8 cellular contexts compared by ENCODE assay signal in genomic region chr3:194276768-194277546, GRCh38.
DNase-seq lines count a peak whose midpoint lies in the region; ATAC-seq, FAIRE-seq and TF ChIP-seq lines count a peak whose summit lies in the region.

No MANE protein-coding gene starts in this region.

- no peak overlapping the region for H4K91ac ChIP-seq in neuronal stem cell (ENCODE audit: low read depth, low read length, poor library complexity)

- H2BK120ac ChIP-seq in neuronal stem cell (ENCODE audit: low read depth, low read length) = no peak overlapping the region

- H2AFZ ChIP-seq in neuronal stem cell (ENCODE audit: low read length) = peak overlapping the region; percentile 47

- no peaks in the 10 kb centered on the region for H3K79me1 ChIP-seq in neuronal stem cell (ENCODE audit: low read depth, low read length)

- H3K9me3 ChIP-seq in BLaER1 = no peaks in the 10 kb centered on the region
- no peaks in the 10 kb centered on the region for H3K9me3 ChIP-seq in Panc1 (ENCODE audit: control insufficient read depth, insufficient read depth, low read depth, low read length)
- no peaks in the 10 kb centered on the region for H3K9me3 ChIP-seq in neuronal stem cell (replicated peaks in 1 of 2; ENCODE audit: control insufficient read depth in 2 of 2, insufficient read depth in 1 of 2, low read depth in 1 of 2, low read length in 2 of 2)

- POLR2A ChIA-PET in Panc1 (lab: Charles Lee) = no interaction called here

- peak overlapping the region; percentile 65 for H2BK12ac ChIP-seq in neuronal stem cell (ENCODE audit: low read length)

- H4K8ac ChIP-seq in neuronal stem cell (ENCODE audit: low read depth, low read length) = no peak overlapping the region

- H3K14ac ChIP-seq in neuronal stem cell (ENCODE audit: low read length) = peak overlapping the region; percentile 73

- intact Hi-C loops in Panc1 (cut with micrococcal nuclease; ENCODE audit: unreplicated experiment) = no loop called here

- peak overlapping the region; percentile 57 for H2AK5ac ChIP-seq in neuronal stem cell (ENCODE audit: low read depth, low read length)

- H3K9ac ChIP-seq in BLaER1 (peak overlapping the region; percentile 34; the same call in 1 of the 2 replicates), neuronal stem cell (ENCODE audit: low read depth, low read length, poor library complexity) (no peak overlapping the region)

- BruUV-seq in Panc1 (replicated peaks; lab: Mats Ljungman, UMichigan) = no TSS peak

- WGBS in neuronal stem cell (ENCODE audit: extremely low coverage in 2 of 2, insufficient read length in 2 of 2, insufficient replicate concordance in 1 of 2), 2 donors = no CpG with 5 or more reads among the region's 15 CpGs

- peak; percentile 71 for ATAC-seq in Panc1
- no peak for ATAC-seq in HG03520 (IDR thresholded peaks at IDR 0.05; ENCODE audit: unreplicated experiment)

- DNase-seq in Panc1 (ENCODE audit: low read depth, low spot score) (no peak), fibroblast of the aortic adventitia (ENCODE audit: low read depth) (peak; percentile 71), neuronal stem cell (ENCODE audit: low spot score) (no peak), activated gamma-delta T cell treated with Interleukin-2 at 50 U/mL for 16 hours (no peak), D721Med (ENCODE audit: insufficient read length, low spot score) (no peak), retina (no peak)

- peak overlapping the region; percentile 93 for H3K18ac ChIP-seq in neuronal stem cell (ENCODE audit: low read length)

- H3K4me1 ChIP-seq in BLaER1 = peaks cover 23% of the 10 kb centered on the region
- peaks cover 38% of the 10 kb centered on the region for H3K4me1 ChIP-seq in Panc1 (ENCODE audit: control insufficient read depth, insufficient read depth, low read length)
- peaks cover 30 to 34% of the 10 kb centered on the region in 2 donors for H3K4me1 ChIP-seq in neuronal stem cell (ENCODE audit: control insufficient read depth in 2 of 2, insufficient read depth in 1 of 2, low read depth in 1 of 2, low read length in 2 of 2)

- FAIRE-seq in D721Med (lab: Jason Lieb, UNC) = no peak

- in situ Hi-C loops in Panc1 (cut with HindIII; ENCODE audit: low pct_unique_long_range_greater_than_20kb, low sequenced_read_pairs) = no loop called here

- H3K27ac ChIP-seq in BLaER1 (0 out of 2 replicates have a peak overlapping the region, but pooled peaks have one; percentile 41), Panc1 (ENCODE audit: low read length) (peak overlapping the region; percentile 78), neuronal stem cell (replicated peaks; ENCODE audit: low read length) (no peak overlapping the region)

- H2BK5ac ChIP-seq in neuronal stem cell (ENCODE audit: low read length) = no peak overlapping the region

- H3K23ac ChIP-seq in neuronal stem cell (ENCODE audit: low read depth, low read length, poor library complexity) = no peak overlapping the region

- CTCF ChIA-PET in Panc1 (lab: Charles Lee) = interaction anchor here (0.8 kb wide), 1 partner anchor 39 kb away, joined by 4 read pairs; no protein-coding TSS in a partner anchor

- H3K4me2 ChIP-seq in BLaER1 (peak overlapping the region; percentile 51), neuronal stem cell (ENCODE audit: insufficient read depth, low read length, poor library complexity, severe bottlenecking) (no peak overlapping the region)

- no peak overlapping the region for H3K4ac ChIP-seq in neuronal stem cell (ENCODE audit: low read length)

- H2BK15ac ChIP-seq in neuronal stem cell (ENCODE audit: low read length) = peak overlapping the region; percentile 64

- no peaks in the 10 kb centered on the region for H4K20me1 ChIP-seq in BLaER1

- H3K27me3 ChIP-seq in BLaER1 (no peaks in the 10 kb centered on the region), Panc1 (ENCODE audit: control insufficient read depth, insufficient read depth, low read length) (no peaks in the 10 kb centered on the region), neuronal stem cell (ENCODE audit: control insufficient read depth in 3 of 3, insufficient read depth in 3 of 3, low read depth in 1 of 3, low read length in 3 of 3) (peaks cover 0 to 2% (median 0%) of the 10 kb centered on the region in 3 experiments)

- H3K36me3 ChIP-seq in BLaER1 (no peaks in the 10 kb centered on the region), Panc1 (ENCODE audit: control insufficient read depth, insufficient read depth, low read length) (no peaks in the 10 kb centered on the region), neuronal stem cell (replicated peaks in 1 of 2; ENCODE audit: control insufficient read depth in 2 of 2, insufficient read depth in 2 of 2, low read length in 2 of 2) (no peaks in the 10 kb centered on the region)

- no peak overlapping the region for H3K4me3 ChIP-seq in BLaER1
- no peak overlapping the region for H3K4me3 ChIP-seq in Panc1 (ENCODE audit: low read depth in 2 of 2, low read length in 2 of 2)
- no peak overlapping the region for H3K4me3 ChIP-seq in fibroblast of the aortic adventitia (ENCODE audit: low read depth, low read length)
- no peak overlapping the region for H3K4me3 ChIP-seq in neuronal stem cell (ENCODE audit: low read length in 2 of 2)

- TF ChIP-seq CTCF in Panc1 (IDR thresholded peaks at IDR 0.05) (no peak), fibroblast of the aortic adventitia (IDR thresholded peaks at IDR 0.05; ENCODE audit: insufficient read depth, low read length) (no peak), D721Med (IDR thresholded peaks at IDR 0.05; ENCODE audit: insufficient read depth, missing control alignments) (no peak)
